Comparison of ENCODE assay signal across 18 cellular contexts in the genomic region with DNA sequence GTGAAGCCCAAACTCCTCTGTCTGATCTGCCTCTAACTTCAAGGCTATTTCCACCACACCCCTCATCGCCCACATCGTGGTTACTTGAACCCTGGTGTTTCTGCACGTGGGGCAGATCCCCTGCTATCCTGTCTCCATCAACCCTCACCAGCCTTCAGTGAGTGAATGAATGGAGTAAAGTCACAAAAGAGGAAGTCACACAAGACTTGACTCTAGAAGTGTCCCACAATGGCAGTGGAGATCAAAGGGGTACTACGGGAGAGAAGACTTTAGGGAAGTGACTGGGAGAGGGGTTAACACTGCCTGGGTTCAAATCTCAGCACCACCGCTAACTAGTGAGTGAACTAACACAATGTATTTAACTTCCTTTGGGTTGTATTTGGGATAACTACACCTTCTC.
A peak's percentile ranks its signal among the peaks of the same experiment; 100 is the strongest.
DNase-seq lines count a peak whose midpoint lies in the region; ATAC-seq, FAIRE-seq and TF ChIP-seq lines count a peak whose summit lies in the region.
"Had no signal": no experiment of that assay in that cellular context is flagged by ENCODE, and none has a peak within 500 bp of the region (broad histone marks: within the 10 kb centered on the region; RNA-seq: fewer than 3 reads in every experiment).

No MANE protein-coding gene starts in this region.

- H3K79me2 ChIP-seq in H9 (ENCODE audit: insufficient read depth, low read length) (no peaks in the 10 kb centered on the region), GM12878 (ENCODE audit: control insufficient read depth, insufficient read depth, low read length) (no peaks in the 10 kb centered on the region), parathyroid adenoma (peaks cover 9% of the 10 kb centered on the region)

- SMC1A ChIA-PET in GM12878 (lab: Charles Lee; ENCODE audit: uncharacterized antibody, unreplicated experiment) = interaction anchor here (0.7 kb wide), 1 partner anchor 811 kb away, joined by 3 read pairs; no protein-coding TSS in a partner anchor

- no peak overlapping the region for H2BK12ac ChIP-seq in H9 (ENCODE audit: insufficient read length, low read depth, low read length)

- H3K36me3 Mint-ChIP-seq in Caco-2 (ENCODE audit: insufficient read depth, unreplicated experiment) (peaks cover 8% of the 10 kb centered on the region), H9 (ENCODE audit: insufficient read depth in 1 of 3, low read depth in 3 of 3) (no peaks in the 10 kb centered on the region)
- H3K36me3 Mint-ChIP-seq: CD4-positive, CD25-positive, alpha-beta regulatory T cell had no signal

- no peak overlapping the region for H2BK20ac ChIP-seq in H9 (ENCODE audit: low read depth, low read length, poor library complexity, severe bottlenecking)

- H3K9ac ChIP-seq in H9 (ENCODE audit: extremely low read depth, insufficient read length, low read length) = no peak overlapping the region
- no peak overlapping the region for H3K9ac ChIP-seq in GM12878 (ENCODE audit: control insufficient read depth, insufficient read depth, low read length)
- no peak overlapping the region for H3K9ac ChIP-seq in parathyroid adenoma
- H3K9ac ChIP-seq: BLaER1 treated with 17β-estradiol and CSF1 and Interleukin-3, amounts not matched to agents 10 nM and 100 nM had no signal

- H3K9me3 ChIP-seq in Caco-2 = no peaks in the 10 kb centered on the region
- no peaks in the 10 kb centered on the region for H3K9me3 ChIP-seq in H9 (ENCODE audit: control insufficient read depth, low read depth, low read length)
- H3K9me3 ChIP-seq in GM12878 (replicated peaks; ENCODE audit: control insufficient read depth, insufficient read depth, low read length) = no peaks in the 10 kb centered on the region
- H3K9me3 ChIP-seq in parathyroid adenoma (ENCODE audit: control insufficient read depth, low read length) = no peaks in the 10 kb centered on the region
- no peaks in the 10 kb centered on the region for H3K9me3 ChIP-seq in breast epithelium
- H3K9me3 ChIP-seq: BLaER1 treated with 17β-estradiol and CSF1 and Interleukin-3, amounts not matched to agents 10 nM and 100 nM had no signal

- FAIRE-seq in GM12878 (lab: Jason Lieb, UNC) = no peak
- FAIRE-seq: G401.6, GM19239, HepG2, HTR-8/SVneo had no signal

- no peak for TF ChIP-seq RAD21 in GM12878 (IDR thresholded peaks at IDR 0.05; ENCODE audit: insufficient read depth, low read depth, low read length)

- H3K23ac ChIP-seq in H9 (ENCODE audit: insufficient read length, low read depth, low read length) = no peak overlapping the region

- no peak overlapping the region for H3K18ac ChIP-seq in H9 (ENCODE audit: insufficient read length, low read depth, low read length)

- CTCF ChIA-PET in Caco-2 (lab: Charles Lee) = no interaction called here
- CTCF ChIA-PET in GM12878 (lab: Yijun Ruan, JAX) = no interaction called here

- H3K56ac ChIP-seq in H9 (ENCODE audit: insufficient read length, low read depth, low read length) = no peak overlapping the region

- TF ChIP-seq CTCF in Caco-2 (IDR thresholded peaks at IDR 0.05; ENCODE audit: insufficient read depth in 1 of 2, low read depth in 1 of 2, low read length in 1 of 2, severe bottlenecking in 1 of 2, unreplicated experiment in 1 of 2) (no peak), H9 (conservative IDR thresholded peaks at IDR 0.05) (no peak), GM12878 (IDR thresholded peaks at IDR 0.05 in 2 of 3, conservative IDR thresholded peaks at IDR 0.05 in 1 of 3; ENCODE audit: control insufficient read depth in 2 of 3, extremely low read depth in 1 of 3, insufficient read depth in 1 of 3, low read depth in 3 of 3, low read length in 3 of 3) (no peak), parathyroid adenoma (IDR thresholded peaks at IDR 0.05) (no peak), breast epithelium (IDR thresholded peaks at IDR 0.05) (no peak)

- POLR2A ChIA-PET in Caco-2 (lab: Charles Lee) = no interaction called here
- POLR2A ChIA-PET in GM12878 (lab: Charles Lee) = no interaction called here

- no peaks in the 10 kb centered on the region for H3K27me3 Mint-ChIP-seq in Caco-2 (ENCODE audit: insufficient read depth, unreplicated experiment)
- H3K27me3 Mint-ChIP-seq in H9 (ENCODE audit: low read depth) = no peaks in the 10 kb centered on the region

- H2AFZ ChIP-seq in H9 (ENCODE audit: low read length) (no peak overlapping the region), GM12878 (ENCODE audit: control insufficient read depth, low read depth, low read length) (no peak overlapping the region), parathyroid adenoma (no peak overlapping the region)

- WGBS in H9 (ENCODE audit: extremely low coverage, insufficient read length, low lambda C conversion rate) = no CpG with 5 or more reads among the region's 5 CpGs
- 33% methylated on average over 5 of the region's 5 CpGs for WGBS in GM12878 (ENCODE audit: insufficient coverage, insufficient replicate concordance, low lambda C conversion rate, missing lambda C conversion rate)

- H3K36me3 ChIP-seq in Caco-2 (ENCODE audit: control insufficient read depth, insufficient read depth, low read length) (no peaks in the 10 kb centered on the region), GM12878 (ENCODE audit: control insufficient read depth in 2 of 2, insufficient read depth in 2 of 2, low read length in 1 of 2) (no peaks in the 10 kb centered on the region), parathyroid adenoma (ENCODE audit: control insufficient read depth, insufficient read depth, low read length) (no peaks in the 10 kb centered on the region), breast epithelium (no peaks in the 10 kb centered on the region)
- H3K36me3 ChIP-seq: BLaER1 treated with 17β-estradiol and CSF1 and Interleukin-3, amounts not matched to agents 10 nM and 100 nM had no signal

- H2BK5ac ChIP-seq in H9 (ENCODE audit: insufficient read length, low read length) = no peak overlapping the region

- no peaks in the 10 kb centered on the region for H3K79me1 ChIP-seq in H9 (ENCODE audit: insufficient read depth, low read depth, low read length, poor library complexity, severe bottlenecking)

- no peak for TF ChIP-seq POLR2A in GM12878 (IDR thresholded peaks at IDR 0.05; ENCODE audit: low read depth, low read length)
- no peak for TF ChIP-seq POLR2A in breast epithelium (IDR thresholded peaks at IDR 0.05)

- H2AK5ac ChIP-seq in H9 (ENCODE audit: insufficient read length, low read length) = no peak overlapping the region

- intact Hi-C loops in Caco-2 (cut with micrococcal nuclease; ENCODE audit: unreplicated experiment) (no loop called here), GM12878 (cut with micrococcal nuclease; ENCODE audit: unreplicated experiment) (no loop called here), breast epithelium (cut with DNase I; ENCODE audit: low total_unique reads) (no loop called here)

- no peak for TF ChIP-seq EP300 in GM12878 (IDR thresholded peaks at IDR 0.05; ENCODE audit: borderline replicate concordance in 1 of 2, control insufficient read depth in 1 of 2, low read depth in 2 of 2, low read length in 2 of 2)

- peak overlapping the region; percentile 43 for H3K27ac Mint-ChIP-seq in Caco-2 (ENCODE audit: unreplicated experiment)
- H3K27ac Mint-ChIP-seq in H9 = 0 out of 7 replicates have a peak overlapping the region, but pooled peaks of 2 of the 3 experiments have one; percentile 2
- H3K27ac Mint-ChIP-seq: CD4-positive, CD25-positive, alpha-beta regulatory T cell had no signal

- H3K27ac ChIP-seq in H9 (ENCODE audit: insufficient read length, low read depth, low read length) = no peak overlapping the region
- no peak overlapping the region for H3K27ac ChIP-seq in GM12878 (ENCODE audit: control insufficient read depth, insufficient read depth)
- peak overlapping the region; percentile 98 for H3K27ac ChIP-seq in parathyroid adenoma
- peak overlapping the region in 1 of 2 donors; percentile 78 for H3K27ac ChIP-seq in breast epithelium
- H3K27ac ChIP-seq: BLaER1 treated with 17β-estradiol and CSF1 and Interleukin-3, amounts not matched to agents 10 nM and 100 nM had no signal

- H3K4me1 Mint-ChIP-seq in Caco-2 (ENCODE audit: low read depth, unreplicated experiment) = peaks cover 66% of the 10 kb centered on the region
- H3K4me1 Mint-ChIP-seq in H9 = peaks cover 61 to 66% of the 10 kb centered on the region in 2 experiments
- H3K4me1 Mint-ChIP-seq: CD4-positive, CD25-positive, alpha-beta regulatory T cell had no signal

- H2BK15ac ChIP-seq in H9 (ENCODE audit: low read depth, low read length) = no peak overlapping the region

- no peak for ATAC-seq in GM12878
- ATAC-seq: HCT116, HepG2 had no signal

- no peak overlapping the region for H2BK120ac ChIP-seq in H9 (ENCODE audit: low read depth, low read length, poor library complexity, severe bottlenecking)

- no peak overlapping the region for H4K91ac ChIP-seq in H9 (ENCODE audit: insufficient read length, low read depth, low read length)

- no peak overlapping the region for H4K8ac ChIP-seq in H9 (replicated peaks; ENCODE audit: insufficient read length, low read depth, low read length)

- no peak overlapping the region for H3T11ph ChIP-seq in H9 (ENCODE audit: low read length)

- no peak overlapping the region for H3K4me3 ChIP-seq in Caco-2 (ENCODE audit: low read depth, low read length)
- H3K4me3 ChIP-seq in GM12878 = no peak overlapping the region
- H3K4me3 ChIP-seq in parathyroid adenoma (ENCODE audit: low read depth, low read length) = no peak overlapping the region
- H3K4me3 ChIP-seq in breast epithelium = no peak overlapping the region
- H3K4me3 ChIP-seq: BLaER1 treated with 17β-estradiol and CSF1 and Interleukin-3, amounts not matched to agents 10 nM and 100 nM had no signal

- H3K4me2 ChIP-seq in H9 (ENCODE audit: insufficient read depth, insufficient read length, low read length) = no peak overlapping the region
- H3K4me2 ChIP-seq in GM12878 (ENCODE audit: control insufficient read depth, insufficient read depth) = no peak overlapping the region
- no peak overlapping the region for H3K4me2 ChIP-seq in parathyroid adenoma (ENCODE audit: low read length)
- H3K4me2 ChIP-seq: BLaER1 treated with 17β-estradiol and CSF1 and Interleukin-3, amounts not matched to agents 10 nM and 100 nM had no signal

- H4K20me1 ChIP-seq in H9 (ENCODE audit: control insufficient read depth, insufficient read depth, insufficient read length) (peaks cover 5% of the 10 kb centered on the region), GM12878 (ENCODE audit: control insufficient read depth, insufficient read depth) (no peaks in the 10 kb centered on the region; the same call in 1 of the 2 replicates)
- H4K20me1 ChIP-seq: BLaER1 treated with 17β-estradiol and CSF1 and Interleukin-3, amounts not matched to agents 10 nM and 100 nM had no signal

- H3K4ac ChIP-seq in H9 (ENCODE audit: low read depth, low read length) = no peak overlapping the region

- H4K5ac ChIP-seq in H9 (ENCODE audit: insufficient read length, low read depth, low read length) = no peak overlapping the region

- H3K27me3 ChIP-seq in Caco-2 (replicated peaks; ENCODE audit: control insufficient read depth, insufficient read depth, low read length) = no peaks in the 10 kb centered on the region
- no peaks in the 10 kb centered on the region for H3K27me3 ChIP-seq in H9 (ENCODE audit: insufficient read depth, low read length)
- no peaks in the 10 kb centered on the region; a peak in 1 of 4 replicates for H3K27me3 ChIP-seq in GM12878 (replicated peaks in 1 of 2; ENCODE audit: control insufficient read depth in 2 of 2, insufficient read depth in 2 of 2, low read length in 1 of 2)
- H3K27me3 ChIP-seq in parathyroid adenoma (ENCODE audit: control insufficient read depth, insufficient read depth, low read length) = no peaks in the 10 kb centered on the region
- no peaks in the 10 kb centered on the region for H3K27me3 ChIP-seq in breast epithelium
- H3K27me3 ChIP-seq: BLaER1 treated with 17β-estradiol and CSF1 and Interleukin-3, amounts not matched to agents 10 nM and 100 nM had no signal

- H3K4me1 ChIP-seq in Caco-2 (peaks cover 32% of the 10 kb centered on the region), H9 (ENCODE audit: insufficient read depth, low read length) (peaks cover 4% of the 10 kb centered on the region; the same call in 1 of the 2 replicates), GM12878 (ENCODE audit: control insufficient read depth, insufficient read depth, low read length) (no peaks in the 10 kb centered on the region), parathyroid adenoma (peaks cover 83% of the 10 kb centered on the region), breast epithelium (no peaks in the 10 kb centered on the region)

- no peaks in the 10 kb centered on the region for H3K23me2 ChIP-seq in H9 (ENCODE audit: insufficient read length, low read depth, low read length, poor library complexity, severe bottlenecking)

- RAD21 ChIA-PET in GM12878 (lab: Charles Lee; ENCODE audit: unreplicated experiment) = no interaction called here

- no peak overlapping the region for H3K14ac ChIP-seq in H9 (ENCODE audit: insufficient read depth, low read length)

- in situ Hi-C loops in GM12878 (cut with MboI) = no loop called here

- no peak for DNase-seq in Caco-2
- DNase-seq in H9 = no peak
- no peak for DNase-seq in GM12878 (ENCODE audit: low read depth, low spot score)
- no peak for DNase-seq in breast epithelium (ENCODE audit: low spot score in 2 of 2)
- DNase-seq in DMS 273 treated with DMSO at 0.1 percent for 48 hours (lab: John Stamatoyannopoulos, UW) = no peak
- no peak for DNase-seq in COR-L47 (lab: John Stamatoyannopoulos, UW)
- DNase-seq: ACHN; CD4-positive, CD25-positive, alpha-beta regulatory T cell; DMS153; DMS79 treated with DMSO at 0.1 percent for 48 hours; EL had no signal

- H3K4me3 Mint-ChIP-seq in Caco-2 (ENCODE audit: unreplicated experiment) = no peak overlapping the region
- no peak overlapping the region for H3K4me3 Mint-ChIP-seq in H9
- H3K4me3 Mint-ChIP-seq: CD4-positive, CD25-positive, alpha-beta regulatory T cell had no signal

- H3K9me3 Mint-ChIP-seq in Caco-2 (ENCODE audit: unreplicated experiment) (no peaks in the 10 kb centered on the region), H9 (no peaks in the 10 kb centered on the region)
- H3K9me3 Mint-ChIP-seq: CD4-positive, CD25-positive, alpha-beta regulatory T cell had no signal

- BruUV-seq in Caco-2 (replicated peaks; lab: Mats Ljungman, UMichigan) = no TSS peak
- no TSS peak for BruUV-seq in GM12878 (replicated peaks; lab: Mats Ljungman, UMichigan)
